Comparison of ENCODE assay signal across 18 cellular contexts in genomic region chr4:105236917-105237311, GRCh38.
DNase-seq lines count a peak whose midpoint lies in the region; ATAC-seq and TF ChIP-seq lines count a peak whose summit lies in the region.
"Had no signal": no experiment of that assay in that cellular context is flagged by ENCODE, and none has a peak within 500 bp of the region (broad histone marks: within the 10 kb centered on the region; RNA-seq: fewer than 3 reads in every experiment).

No MANE protein-coding gene starts in this region.

- no peaks in the 10 kb centered on the region for H3K9me3 ChIP-seq in MM.1S (replicated peaks; ENCODE audit: insufficient read depth, low read length)
- H3K9me3 ChIP-seq: prostate gland had no signal

- CTCF ChIA-PET in MCF 10A (lab: Yijun Ruan, JAX): no interaction called here

- peak overlapping the region; percentile 74 for H3K4me2 ChIP-seq in MM.1S (ENCODE audit: low read depth, low read length)

- no peaks in the 10 kb centered on the region for H3K79me2 ChIP-seq in MM.1S (ENCODE audit: low read length)

- intact Hi-C loops in MCF 10A (cut with micrococcal nuclease): no loop called here

- no peak overlapping the region for H3K4me3 Mint-ChIP-seq in MCF 10A (ENCODE audit: unreplicated experiment)
- H3K4me3 Mint-ChIP-seq: activated CD4-positive, alpha-beta T cell treated with anti-CD3 and anti-CD28 coated beads for 36 hours had no signal

- peak overlapping the region; percentile 68; the same call in 1 of the 2 replicates for H3K27ac ChIP-seq in MM.1S (ENCODE audit: low read length)
- H3K27ac ChIP-seq: dorsolateral prefrontal cortex, prostate gland had no signal

- H3K27me3 ChIP-seq in MM.1S (replicated peaks; ENCODE audit: insufficient read depth, low read length) (no peaks in the 10 kb centered on the region), H7 (ENCODE audit: control insufficient read depth, insufficient read depth, low read length) (no peaks in the 10 kb centered on the region)
- H3K27me3 ChIP-seq: dorsolateral prefrontal cortex had no signal

- no peak overlapping the region for H3K9ac ChIP-seq in MM.1S (ENCODE audit: low read length)

- H3F3A ChIP-seq in MM.1S (ENCODE audit: insufficient read depth, low read length): peaks cover 15% of the 10 kb centered on the region

- H3K36me3 Mint-ChIP-seq in MCF 10A (ENCODE audit: insufficient read depth, unreplicated experiment): peaks cover 53% of the 10 kb centered on the region

- DNase-seq in MM.1S (peak; percentile 44), H7 (no peak), cerebellar nuclear complex (lab: John Stamatoyannopoulos, UW) (no peak), MCF 10A (ENCODE audit: unreplicated experiment) (no peak)
- DNase-seq: activated CD4-positive, alpha-beta T cell treated with anti-CD3 and anti-CD28 coated beads for 36 hours; aorta; DMS153; dorsolateral prefrontal cortex; GOT3; midbrain; stimulated activated CD4-positive, alpha-beta T cell treated with anti-CD3 and anti-CD28 coated beads, Interleukin-2, amount 100 ng/mL, for 24 hours; SW 1271 had no signal

- no peak overlapping the region for H3K27ac Mint-ChIP-seq in MCF 10A (ENCODE audit: low read depth, unreplicated experiment)
- H3K27ac Mint-ChIP-seq: activated CD4-positive, alpha-beta T cell treated with anti-CD3 and anti-CD28 coated beads for 36 hours had no signal

- H3K4me1 Mint-ChIP-seq in MCF 10A (ENCODE audit: insufficient read depth, unreplicated experiment): no peaks in the 10 kb centered on the region

- peaks cover 27% of the 10 kb centered on the region for H3K4me1 ChIP-seq in MM.1S (ENCODE audit: low read length)
- H3K4me1 ChIP-seq: prostate gland had no signal

- POLR2A ChIA-PET in MCF 10A (lab: Yijun Ruan, JAX): interaction anchor here (1.0 kb wide), 1 partner anchor 15 kb away, joined by 3 read pairs; no protein-coding TSS in a partner anchor

- no peak for TF ChIP-seq CTCF in MM.1S (IDR thresholded peaks at IDR 0.05; ENCODE audit: low read length)
- TF ChIP-seq CTCF in MCF 10A (IDR thresholded peaks at IDR 0.05; ENCODE audit: unreplicated experiment): no peak

- H3K4me3 ChIP-seq in MM.1S (ENCODE audit: low read length): peak overlapping the region; percentile 29; the same call in 1 of the 2 replicates
- H3K4me3 ChIP-seq in H7 (ENCODE audit: insufficient read depth, low read depth, low read length): no peak overlapping the region
- H3K4me3 ChIP-seq: dorsolateral prefrontal cortex, prostate gland had no signal

- no peaks in the 10 kb centered on the region for H3K9me2 ChIP-seq in MM.1S (replicated peaks; ENCODE audit: insufficient read depth, low read length)

- no TSS peak for BruUV-seq in MCF 10A (replicated peaks; lab: Mats Ljungman, UMichigan)

- H3K36me3 ChIP-seq in MM.1S (replicated peaks; ENCODE audit: insufficient read depth, low read length) (no peaks in the 10 kb centered on the region), H7 (replicated peaks; ENCODE audit: control insufficient read depth, insufficient read depth, low read length) (no peaks in the 10 kb centered on the region)
- H3K36me3 ChIP-seq: prostate gland had no signal

- no peaks in the 10 kb centered on the region for H3K27me3 Mint-ChIP-seq in MCF 10A (ENCODE audit: insufficient read depth, unreplicated experiment)
- H3K27me3 Mint-ChIP-seq: activated CD4-positive, alpha-beta T cell treated with anti-CD3 and anti-CD28 coated beads for 36 hours had no signal

- no peaks in the 10 kb centered on the region for H4K20me1 ChIP-seq in MM.1S (ENCODE audit: insufficient read depth, low read length)

- H2AFZ ChIP-seq in MM.1S (ENCODE audit: low read length): peak overlapping the region; percentile 9

- peak; percentile 6 for ATAC-seq in GM18511 (IDR thresholded peaks at IDR 0.05; ENCODE audit: unreplicated experiment)
- peak; percentile 38 for ATAC-seq in GM21390 (IDR thresholded peaks at IDR 0.05; ENCODE audit: unreplicated experiment)
- ATAC-seq in HG03025 (IDR thresholded peaks at IDR 0.05; ENCODE audit: low FRiP score, unreplicated experiment): peak; percentile 36
- no peak for ATAC-seq in HG03097 (IDR thresholded peaks at IDR 0.05; ENCODE audit: low FRiP score, unreplicated experiment)
- ATAC-seq: activated CD4-positive, alpha-beta T cell treated with anti-CD3 and anti-CD28 coated beads for 36 hours; Panc1 had no signal

- peaks cover 8% of the 10 kb centered on the region for H3K9me3 Mint-ChIP-seq in MCF 10A (ENCODE audit: unreplicated experiment)
